8 cellular contexts compared by ENCODE assay signal in the genomic region with DNA sequence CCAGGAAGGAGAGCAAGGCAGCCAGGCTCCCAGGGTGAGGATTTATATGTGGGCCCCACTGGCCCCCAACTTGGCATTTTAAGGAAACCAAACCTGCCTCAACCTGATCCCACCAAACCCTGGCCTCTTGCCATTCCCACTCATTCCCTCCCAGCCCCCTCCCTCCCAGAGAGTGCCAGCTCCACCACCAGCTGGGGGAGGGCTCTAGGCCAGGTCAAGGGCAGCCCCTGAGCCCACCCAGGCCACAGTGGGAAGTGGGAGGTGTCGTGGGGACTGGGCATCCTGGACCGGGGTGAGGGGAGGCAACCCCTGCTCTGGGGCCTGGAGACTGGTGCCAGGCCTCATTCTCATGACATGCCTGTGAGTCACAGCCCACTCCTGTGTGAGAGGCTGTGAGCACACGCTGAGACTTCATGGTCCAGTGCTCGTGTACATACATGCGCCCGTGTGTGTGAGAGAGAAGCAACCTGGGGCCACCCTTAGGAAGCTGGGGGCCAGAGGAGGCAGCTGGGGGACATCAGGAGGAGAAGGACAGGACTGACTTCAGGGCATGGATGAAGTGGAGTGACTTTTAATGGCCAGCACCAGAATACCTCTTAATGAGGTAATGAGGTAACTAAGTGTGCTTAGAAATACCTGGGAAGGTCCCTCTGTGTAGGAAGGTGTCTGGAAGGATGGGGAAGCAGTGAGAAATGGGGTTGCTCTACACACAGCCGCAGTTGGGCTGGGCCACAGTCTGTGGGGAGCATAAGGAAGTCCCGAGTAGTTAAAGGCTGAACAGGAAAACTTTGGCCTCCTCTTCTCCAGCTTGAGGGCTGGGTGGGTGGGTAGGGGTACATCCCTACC. TPM values are rescaled to one million over a fixed set of nuclear protein-coding genes. Genes with fewer than 3 reads are reported as not detected.
DNase-seq lines count a peak whose midpoint lies in the region; ATAC-seq and TF ChIP-seq lines count a peak whose summit lies in the region.

A gene (minus strand): TSS at position 316 of the 846 bp plus-strand sequence. CDS start 1,967 bp downstream, outside the sequence.

- TF ChIP-seq CTCF in AG09319 (IDR thresholded peaks at IDR 0.05; ENCODE audit: low read depth, low read length) (no peak), fibroblast of mammary gland (conservative IDR thresholded peaks at IDR 0.05; ENCODE audit: control insufficient read depth, insufficient read depth, low read depth, low read length) (no peak), neutrophil (IDR thresholded peaks at IDR 0.05) (no peak), vagina (IDR thresholded peaks at IDR 0.05) (no peak)

- H3K27me3 ChIP-seq in neutrophil (no peaks in the 10 kb centered on the region), vagina (no peaks in the 10 kb centered on the region)

- peak; percentile 82 for DNase-seq in AG09319 (ENCODE audit: extremely low read depth, low read depth)
- DNase-seq in NCI-H345 (lab: John Stamatoyannopoulos, UW): peak; percentile 97
- DNase-seq in activated T-cell treated with anti-CD3 and anti-CD28 coated beads for 48 hours (ENCODE audit: low read depth): peak; percentile 57
- DNase-seq in fibroblast of mammary gland (ENCODE audit: low read depth): peak; percentile 96
- peak in 1 of 2 donors; percentile 92 for DNase-seq in vagina (ENCODE audit: extremely low spot score in 2 of 2)

- H3K4me1 ChIP-seq in neutrophil (ENCODE audit: control insufficient read depth in 1 of 2, insufficient read depth in 1 of 2, low read depth in 1 of 2, low read length in 1 of 2) (peaks cover 39 to 40% of the 10 kb centered on the region in 2 experiments), vagina (peaks cover 34% of the 10 kb centered on the region)

- H3K36me3 ChIP-seq in neutrophil (no peaks in the 10 kb centered on the region), vagina (no peaks in the 10 kb centered on the region)

- peak; percentile 41 for ATAC-seq in GM19452 (IDR thresholded peaks at IDR 0.05; ENCODE audit: unreplicated experiment)
- ATAC-seq in GM21737 (IDR thresholded peaks at IDR 0.05; ENCODE audit: unreplicated experiment): no peak

- H3K9me3 ChIP-seq in neutrophil: no peaks in the 10 kb centered on the region
- no peaks in the 10 kb centered on the region for H3K9me3 ChIP-seq in vagina

- TF ChIP-seq POLR2A in vagina (IDR thresholded peaks at IDR 0.05): no peak

- H3K27ac ChIP-seq in neutrophil: peak within 1 kb of the TSS; percentile 98
- H3K27ac ChIP-seq in vagina: peak within 1 kb of the TSS; percentile 98

- intact Hi-C loops in vagina (cut with DNase I): loop anchor here (5.0 kb wide), 1 partner anchor 53 kb away; no protein-coding TSS in a partner anchor

- H3K4me3 ChIP-seq in fibroblast of mammary gland (ENCODE audit: control insufficient read depth, low read depth, low read length) (no peak within 1 kb of the TSS), neutrophil (ENCODE audit: low read depth in 1 of 2, low read length in 1 of 2) (peak within 1 kb of the TSS; percentile 47 to 54), vagina (peak within 1 kb of the TSS; percentile 9 to 36)

RNA-seq across cellular contexts. Expression of the gene that starts here (rescaled TPM):
- 470 TPM for total RNA-seq in vagina
